ENCODE assay signal across 9 cellular contexts in the genomic region with DNA sequence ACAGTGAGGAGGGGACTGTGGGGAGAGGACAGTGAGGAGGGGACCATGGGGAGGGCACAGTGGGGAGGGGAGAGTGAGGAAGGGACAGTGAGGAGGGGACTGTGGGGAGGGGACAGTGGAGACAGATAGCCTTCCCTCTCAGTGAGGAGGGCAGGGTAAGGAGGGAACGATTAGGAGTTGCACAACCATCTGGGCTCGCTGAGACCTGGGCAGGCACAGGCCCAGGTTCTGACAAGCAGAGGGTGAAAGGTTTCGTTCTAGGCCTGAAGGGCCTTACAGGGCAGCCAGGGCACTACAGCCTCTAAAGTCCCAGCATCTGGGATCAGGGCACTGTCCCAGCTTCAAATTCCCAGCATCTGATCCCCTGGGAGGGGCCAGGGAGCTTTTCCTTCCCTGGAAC. TPM values are rescaled to one million over a fixed set of nuclear protein-coding genes. Genes with fewer than 3 reads are reported as not detected.
"Had no signal": no experiment of that assay in that cellular context is flagged by ENCODE, and none has a peak within 500 bp of the region (broad histone marks: within the 10 kb centered on the region; RNA-seq: fewer than 3 reads in every experiment).

No MANE protein-coding gene starts in this region.

RNA-seq across cellular contexts. Expression of a gene that starts 2.1 kb away (rescaled TPM):
- total RNA-seq: activated CD4-positive, alpha-beta memory T cell treated with anti-CD3 and anti-CD28 coated beads for 36 hours; activated CD4-positive, alpha-beta T cell treated with anti-CD3 and anti-CD28 coated beads, Interleukin-2, amount 10 ng/mL, durations not matched to agents 7 days and 5 days; activated naive CD4-positive, alpha-beta T cell treated with anti-CD3 and anti-CD28 coated beads for 36 hours; activated naive CD8-positive, alpha-beta T cell treated with anti-CD3 and anti-CD28 coated beads, Interleukin-2, amount 10 ng/mL, durations not matched to agents 7 days and 5 days; activated T-cell treated with anti-CD3 and anti-CD28 coated beads, Interleukin-2, amount 50 U/mL, for 4 hours; bronchial epithelial cell; OCI-LY7; SK-MEL-5 had no signal
- polyA plus RNA-seq: aorta had no signal

RNA-seq across cellular contexts. Expression of a gene that starts 9.0 kb away (rescaled TPM):
- total RNA-seq: activated CD4-positive, alpha-beta memory T cell treated with anti-CD3 and anti-CD28 coated beads for 36 hours; activated naive CD8-positive, alpha-beta T cell treated with anti-CD3 and anti-CD28 coated beads, Interleukin-2, amount 10 ng/mL, durations not matched to agents 7 days and 5 days; activated T-cell treated with anti-CD3 and anti-CD28 coated beads, Interleukin-2, amount 50 U/mL, for 4 hours; bronchial epithelial cell; OCI-LY7; SK-MEL-5 had no signal

RNA-seq across cellular contexts. Expression of a gene that starts 11.3 kb away (rescaled TPM):
- total RNA-seq: activated CD4-positive, alpha-beta memory T cell treated with anti-CD3 and anti-CD28 coated beads for 36 hours; activated CD4-positive, alpha-beta T cell treated with anti-CD3 and anti-CD28 coated beads, Interleukin-2, amount 10 ng/mL, durations not matched to agents 7 days and 5 days; activated naive CD4-positive, alpha-beta T cell treated with anti-CD3 and anti-CD28 coated beads for 36 hours; activated naive CD8-positive, alpha-beta T cell treated with anti-CD3 and anti-CD28 coated beads, Interleukin-2, amount 10 ng/mL, durations not matched to agents 7 days and 5 days; aorta; bronchial epithelial cell; OCI-LY7; SK-MEL-5 had no signal
- polyA plus RNA-seq: aorta had no signal

RNA-seq across cellular contexts. Expression of a gene that starts 12.8 kb away (rescaled TPM):
- total RNA-seq: activated CD4-positive, alpha-beta memory T cell treated with anti-CD3 and anti-CD28 coated beads for 36 hours; activated CD4-positive, alpha-beta T cell treated with anti-CD3 and anti-CD28 coated beads, Interleukin-2, amount 10 ng/mL, durations not matched to agents 7 days and 5 days; activated naive CD4-positive, alpha-beta T cell treated with anti-CD3 and anti-CD28 coated beads for 36 hours; activated naive CD8-positive, alpha-beta T cell treated with anti-CD3 and anti-CD28 coated beads, Interleukin-2, amount 10 ng/mL, durations not matched to agents 7 days and 5 days; bronchial epithelial cell; OCI-LY7; SK-MEL-5 had no signal

RNA-seq across cellular contexts. Expression of a gene that starts 16.6 kb away (rescaled TPM):
- total RNA-seq: activated CD4-positive, alpha-beta memory T cell treated with anti-CD3 and anti-CD28 coated beads for 36 hours; activated CD4-positive, alpha-beta T cell treated with anti-CD3 and anti-CD28 coated beads, Interleukin-2, amount 10 ng/mL, durations not matched to agents 7 days and 5 days; activated naive CD8-positive, alpha-beta T cell treated with anti-CD3 and anti-CD28 coated beads, Interleukin-2, amount 10 ng/mL, durations not matched to agents 7 days and 5 days; aorta; bronchial epithelial cell; OCI-LY7 had no signal
- polyA plus RNA-seq: aorta had no signal
